11 cellular contexts compared by ENCODE assay signal in genomic region chr3:140216249-140216648, GRCh38.
DNase-seq lines count a peak whose midpoint lies in the region; ATAC-seq and TF ChIP-seq lines count a peak whose summit lies in the region.
"Had no signal": no experiment of that assay in that cellular context is flagged by ENCODE, and none has a peak within 500 bp of the region (broad histone marks: within the 10 kb centered on the region; RNA-seq: fewer than 3 reads in every experiment).

No MANE protein-coding gene starts in this region.

- H3K9ac ChIP-seq in endodermal cell (ENCODE audit: extremely low read depth, low read length, poor library complexity, severe bottlenecking) = no peak overlapping the region

- H3K27me3 Mint-ChIP-seq in endodermal cell (ENCODE audit: insufficient read depth) = no peaks in the 10 kb centered on the region

- ATAC-seq in GM18498 (IDR thresholded peaks at IDR 0.05; ENCODE audit: unreplicated experiment) (peak; percentile 73), GM21367 (IDR thresholded peaks at IDR 0.05; ENCODE audit: unreplicated experiment) (no peak)
- ATAC-seq: activated naive CD4-positive, alpha-beta T cell treated with anti-CD3 and anti-CD28 coated beads, Interleukin-2, amount 50 U/mL, for 72 hours had no signal

- H3K9me3 Mint-ChIP-seq in endodermal cell = peaks cover 16% of the 10 kb centered on the region
- H3K9me3 Mint-ChIP-seq: activated naive CD4-positive, alpha-beta T cell treated with anti-CD3 and anti-CD28 coated beads, Interleukin-2, amount 50 U/mL, for 72 hours; memory B cell had no signal

- H3K27me3 ChIP-seq in A673 (replicated peaks; ENCODE audit: insufficient read depth, low read depth, low read length, poor library complexity) = no peaks in the 10 kb centered on the region
- H3K27me3 ChIP-seq in endodermal cell (ENCODE audit: control insufficient read depth, insufficient read depth, low read length, poor library complexity, severe bottlenecking) = no peaks in the 10 kb centered on the region

- peaks cover 3% of the 10 kb centered on the region for H3K36me3 Mint-ChIP-seq in endodermal cell (ENCODE audit: low read depth)
- H3K36me3 Mint-ChIP-seq: activated naive CD4-positive, alpha-beta T cell treated with anti-CD3 and anti-CD28 coated beads, Interleukin-2, amount 50 U/mL, for 72 hours; memory B cell had no signal

- H3K4me1 ChIP-seq in A673 (ENCODE audit: insufficient read depth, low read length, poor library complexity, severe bottlenecking) (no peaks in the 10 kb centered on the region), endodermal cell (ENCODE audit: control insufficient read depth, insufficient read depth, low read length) (peaks cover 22% of the 10 kb centered on the region)

- WGBS in endodermal cell (ENCODE audit: insufficient coverage in 1 of 2, insufficient read length in 1 of 2), 2 experiments = 63 to 89% methylated on average over 3 to 6 of the region's 6 CpGs

- H3K27ac Mint-ChIP-seq in endodermal cell = no peak overlapping the region
- H3K27ac Mint-ChIP-seq: activated naive CD4-positive, alpha-beta T cell treated with anti-CD3 and anti-CD28 coated beads, Interleukin-2, amount 50 U/mL, for 72 hours; memory B cell had no signal

- no peaks in the 10 kb centered on the region for H3K9me3 ChIP-seq in A673 (ENCODE audit: low read depth, low read length, poor library complexity, severe bottlenecking)
- peaks cover 16% of the 10 kb centered on the region for H3K9me3 ChIP-seq in endodermal cell (ENCODE audit: control insufficient read depth, low read length)

- intact Hi-C loops in A673 (cut with micrococcal nuclease; ENCODE audit: unreplicated experiment) = no loop called here
- intact Hi-C loops in posterior vena cava (cut with DNase I) = no loop called here

- DNase-seq in A673 (ENCODE audit: low spot score) (peak; percentile 41), LNCaP clone FGC (ENCODE audit: low read depth) (no peak), endodermal cell (no peak), DMS114 treated with DMSO at 0.1 percent for 48 hours (lab: John Stamatoyannopoulos, UW; ENCODE audit: unreplicated experiment) (no peak), HCEC 1CT (no peak), posterior vena cava (ENCODE audit: low spot score) (no peak)
- DNase-seq: NCI-H2081 had no signal

- H3K4me1 Mint-ChIP-seq in endodermal cell = peaks cover 29% of the 10 kb centered on the region
- H3K4me1 Mint-ChIP-seq: memory B cell had no signal

- H3K27ac ChIP-seq in A673 (ENCODE audit: low read depth, low read length, poor library complexity, severe bottlenecking) (no peak overlapping the region), endodermal cell (ENCODE audit: low read depth, low read length) (no peak overlapping the region)

- no peak overlapping the region for H3K4me3 Mint-ChIP-seq in endodermal cell
- H3K4me3 Mint-ChIP-seq: memory B cell had no signal

- POLR2A ChIA-PET in A673 (lab: Charles Lee; ENCODE audit: low non-redundant PET) = no interaction called here

- H3K4me3 ChIP-seq in A673 (ENCODE audit: low read depth, low read length, poor library complexity, severe bottlenecking) = no peak overlapping the region
- no peak overlapping the region for H3K4me3 ChIP-seq in LNCaP clone FGC (ENCODE audit: low read depth, low read length)
- peak overlapping the region; percentile 6 for H3K4me3 ChIP-seq in endodermal cell (ENCODE audit: low read length)

- peak; percentile 54 for TF ChIP-seq CTCF in A673 (conservative IDR thresholded peaks at IDR 0.05; ENCODE audit: low read depth, low read length)
- TF ChIP-seq CTCF in LNCaP clone FGC (IDR thresholded peaks at IDR 0.05; ENCODE audit: control insufficient read depth, extremely low read depth, insufficient read depth) = peak; percentile 53
- TF ChIP-seq CTCF in endodermal cell (conservative IDR thresholded peaks at IDR 0.05) = peak; percentile 56

- H3K36me3 ChIP-seq in A673 (ENCODE audit: insufficient read depth, low read length, poor library complexity, severe bottlenecking) (no peaks in the 10 kb centered on the region), endodermal cell (ENCODE audit: control insufficient read depth, insufficient read depth, low read length) (no peaks in the 10 kb centered on the region)

- CTCF ChIA-PET in A673 (lab: Charles Lee) = no interaction called here

- no TSS peak for BruUV-seq in A673 (replicated peaks; lab: Mats Ljungman, UMichigan)
